8 cellular contexts compared by ENCODE assay signal in genomic region chr18:62584241-62585120, GRCh38.
DNase-seq lines count a peak whose midpoint lies in the region; ATAC-seq, FAIRE-seq and TF ChIP-seq lines count a peak whose summit lies in the region.

No MANE protein-coding gene starts in this region.

- no peaks in the 10 kb centered on the region for H3K79me1 ChIP-seq in H1 (ENCODE audit: low read depth, low read length)

- H3K27ac Mint-ChIP-seq in CD8-positive, alpha-beta memory T cell = peak overlapping the region; percentile 15 to 88 (median 64)

- no peak overlapping the region for H2AK5ac ChIP-seq in H1 (ENCODE audit: low read depth, low read length)

- peak; percentile 98 for FAIRE-seq in H1 (lab: Jason Lieb, UNC)

- H3K9me3 Mint-ChIP-seq in CD8-positive, alpha-beta memory T cell = no peaks in the 10 kb centered on the region

- H3K56ac ChIP-seq in H1 (replicated peaks; ENCODE audit: insufficient read length, low read depth, low read length) = no peak overlapping the region

- peaks cover 7 to 14% (median 12%) of the 10 kb centered on the region in 3 donors for H3K36me3 Mint-ChIP-seq in CD8-positive, alpha-beta memory T cell

- no peak overlapping the region for H4K8ac ChIP-seq in H1 (ENCODE audit: extremely low read depth, insufficient read depth, low read length)

- no peak for TF ChIP-seq POLR2A in H1 (IDR thresholded peaks at IDR 0.05; ENCODE audit: control extremely low read depth in 1 of 2, low read depth in 2 of 2, low read length in 2 of 2)

- no peak overlapping the region for H2BK20ac ChIP-seq in H1 (ENCODE audit: low read length)

- H4K20me1 ChIP-seq in H1 (replicated peaks in 1 of 2; ENCODE audit: control insufficient read depth in 1 of 2, insufficient read depth in 2 of 2, low read length in 2 of 2) = no peaks in the 10 kb centered on the region

- H3K18ac ChIP-seq in H1 (ENCODE audit: extremely low read depth, low read length) = peak overlapping the region; percentile 56; the same call in 1 of the 2 replicates

- H3K23me2 ChIP-seq in H1 (ENCODE audit: low read depth, low read length) = no peaks in the 10 kb centered on the region

- no peak overlapping the region for H3K14ac ChIP-seq in H1 (ENCODE audit: insufficient read length)

- H3K27me3 Mint-ChIP-seq in CD8-positive, alpha-beta memory T cell = no peaks in the 10 kb centered on the region

- no peak overlapping the region for H3K4me3 ChIP-seq in CD8-positive, alpha-beta memory T cell (ENCODE audit: low read length)
- peak overlapping the region in 1 of 4 experiments; percentile 43; a peak in 2 of 8 replicates for H3K4me3 ChIP-seq in H1 (ENCODE audit: extremely low read depth in 1 of 4, insufficient read depth in 2 of 4, low read depth in 3 of 4, low read length in 4 of 4)

- peak overlapping the region; percentile 52; the same call in 1 of the 2 replicates for H2BK5ac ChIP-seq in H1 (ENCODE audit: low read depth, low read length)

- no peaks in the 10 kb centered on the region for H3K36me3 ChIP-seq in CD8-positive, alpha-beta memory T cell (ENCODE audit: insufficient read depth, low read length)
- no peaks in the 10 kb centered on the region for H3K36me3 ChIP-seq in H1 (ENCODE audit: control insufficient read depth in 2 of 4, insufficient read depth in 4 of 4, low read length in 3 of 4)

- H4K5ac ChIP-seq in H1 (ENCODE audit: insufficient read length, low read depth, low read length) = no peak overlapping the region

- DNase-seq in CD8-positive, alpha-beta memory T cell = peak; percentile 70 to 86 (median 80)
- peak; percentile 51 for DNase-seq in NCI-H82 treated with DMSO at 0.1 percent for 48 hours (lab: John Stamatoyannopoulos, UW; ENCODE audit: unreplicated experiment)
- peak; percentile 40 to 55 for DNase-seq in activated CD8-positive, alpha-beta memory T cell treated with anti-CD3 and anti-CD28 coated beads for 4 hours (ENCODE audit: low read depth in 2 of 2)
- DNase-seq in H1 (ENCODE audit: low read depth in 1 of 2, low spot score in 2 of 2) = peak; percentile 77 to 93
- peak; percentile 59 for DNase-seq in mesenteric fat pad (ENCODE audit: low spot score)
- peak; percentile 54 to 61 for DNase-seq in stimulated activated CD8-positive, alpha-beta memory T cell treated with anti-CD3 and anti-CD28 coated beads, Interleukin-2, amount 100 ng/mL, for 1 hour (ENCODE audit: low read depth in 2 of 2)

- H3K27ac ChIP-seq in CD8-positive, alpha-beta memory T cell (ENCODE audit: low read depth, low read length) = no peak overlapping the region
- no peak overlapping the region; the same call in 1 of the 2 replicates for H3K27ac ChIP-seq in H1 (ENCODE audit: low read depth, low read length)

- no peak overlapping the region for H3K9ac ChIP-seq in H1 (replicated peaks in 1 of 4; ENCODE audit: extremely low read depth in 1 of 4, low read depth in 3 of 4, low read length in 3 of 4)

- CTCF ChIA-PET in CD8-positive, alpha-beta memory T cell (lab: Charles Lee) = interaction anchor here (0.9 to 3.4 kb wide), 16 partner anchors 10 to 398 kb away, joined by 3 to 21 read pairs (median 3); partner anchors contain the start of genes PHLPP1, TNFRSF11A and ZCCHC2
- CTCF ChIA-PET in H1 (lab: Charles Lee; ENCODE audit: partially characterized antibody) = interaction anchor here (0.6 to 6.8 kb wide), 69 partner anchors 9 to 1349 kb away, joined by 3 to 44 read pairs (median 4); partner anchors contain the start of genes PHLPP1, PIGN and RELCH

- H3K4me1 Mint-ChIP-seq in CD8-positive, alpha-beta memory T cell = peaks cover 34 to 42% (median 34%) of the 10 kb centered on the region in 3 donors

- H3K4me3 Mint-ChIP-seq in CD8-positive, alpha-beta memory T cell = peak overlapping the region; percentile 0 to 63 (median 35)

- H3K23ac ChIP-seq in H1 (ENCODE audit: insufficient read length) = no peak overlapping the region

- H2BK120ac ChIP-seq in H1 (replicated peaks; ENCODE audit: low read depth, low read length) = no peak overlapping the region

- TF ChIP-seq CTCF in H1 (IDR thresholded peaks at IDR 0.05; ENCODE audit: control extremely low read depth in 1 of 3, insufficient read depth in 1 of 3, low read depth in 1 of 3, low read length in 3 of 3) = peak; percentile 91 to 100 (median 98)

- H3K4me2 ChIP-seq in H1 (ENCODE audit: insufficient read depth in 1 of 2, low read depth in 2 of 2, low read length in 2 of 2) = peak overlapping the region; percentile 8 to 55; a peak in 3 of 4 replicates

- no peaks in the 10 kb centered on the region for H3K9me3 ChIP-seq in CD8-positive, alpha-beta memory T cell (ENCODE audit: low read length)
- H3K9me3 ChIP-seq in H1 (ENCODE audit: insufficient read depth in 2 of 2, low read depth in 1 of 2, low read length in 1 of 2) = no peaks in the 10 kb centered on the region

- no peak overlapping the region for H4K91ac ChIP-seq in H1 (replicated peaks; ENCODE audit: insufficient read length, low read length)

- 0 out of 2 replicates have a peak overlapping the region, but pooled peaks have one; percentile 88 for H2BK15ac ChIP-seq in H1 (ENCODE audit: low read length)

- H2AFZ ChIP-seq in H1 (ENCODE audit: low read length) = peak overlapping the region; percentile 72

- TF ChIP-seq EP300 in H1 (IDR thresholded peaks at IDR 0.05; ENCODE audit: borderline replicate concordance in 1 of 2, low read depth in 2 of 2, low read length in 2 of 2) = no peak

- peak; percentile 73 for ATAC-seq in GM19397 (IDR thresholded peaks at IDR 0.05; ENCODE audit: unreplicated experiment)
- peak; percentile 65 for ATAC-seq in HG03571 (IDR thresholded peaks at IDR 0.05; ENCODE audit: unreplicated experiment)

- 49% methylated on average over 23 of the region's 23 CpGs; no CpG with 5 or more reads in 1 of the 2 experiments for WGBS in H1 (ENCODE audit: extremely low coverage in 1 of 2, insufficient coverage in 1 of 2, insufficient read length in 1 of 2, insufficient replicate concordance in 2 of 2, low coverage in 1 of 2, low lambda C conversion rate in 2 of 2, missing lambda C conversion rate in 1 of 2), 2 experiments

- 0 out of 2 replicates have a peak overlapping the region, but pooled peaks have one; percentile 27 for H2BK12ac ChIP-seq in H1 (ENCODE audit: low read depth, low read length)

- H3K4ac ChIP-seq in H1 (replicated peaks; ENCODE audit: insufficient read length, low read depth, low read length) = no peak overlapping the region

- H3K27me3 ChIP-seq in CD8-positive, alpha-beta memory T cell (ENCODE audit: insufficient read depth, low read length, poor library complexity, severe bottlenecking) = no peaks in the 10 kb centered on the region
- H3K27me3 ChIP-seq in H1 (replicated peaks in 1 of 4; ENCODE audit: control insufficient read depth in 3 of 4, extremely low read depth in 1 of 4, insufficient read depth in 3 of 4, low read length in 3 of 4) = no peaks in the 10 kb centered on the region

- POLR2A ChIA-PET in CD8-positive, alpha-beta memory T cell (lab: Charles Lee) = interaction anchor here (1.9 kb wide), 1 partner anchor 62 kb away, joined by 5 read pairs; the partner anchor contains the start of gene ZCCHC2
- POLR2A ChIA-PET in H1 (lab: Charles Lee; ENCODE audit: partially characterized antibody) = interaction anchor here (0.7 kb wide), 1 partner anchor 157 kb away, joined by 3 read pairs; no protein-coding TSS in a partner anchor

- peaks cover 25% of the 10 kb centered on the region for H3K4me1 ChIP-seq in CD8-positive, alpha-beta memory T cell (ENCODE audit: insufficient read depth, low read length)
- H3K4me1 ChIP-seq in H1 (replicated peaks in 1 of 4; ENCODE audit: control insufficient read depth in 3 of 4, insufficient read depth in 4 of 4, low read length in 3 of 4) = peaks cover 2 to 8% (median 6%) of the 10 kb centered on the region in 4 experiments; a peak in 6 of 7 replicates

- TF ChIP-seq RAD21 in H1 (IDR thresholded peaks at IDR 0.05 in 1 of 2, conservative IDR thresholded peaks at IDR 0.05 in 1 of 2; ENCODE audit: low read depth in 2 of 2, low read length in 2 of 2) = peak; percentile 83 to 90

- H3K79me2 ChIP-seq in H1 (ENCODE audit: control insufficient read depth in 1 of 2, insufficient read depth in 2 of 2, low read length in 2 of 2) = no peaks in the 10 kb centered on the region

TF ChIP-seq in H1, 55 proteins besides CTCF, POLR2A, EP300 and RAD21 (continues in another document):
- TF ChIP-seq SRF (IDR thresholded peaks at IDR 0.05; ENCODE audit: low read depth, low read length) = 0 out of 2 replicates have a peak, but pooled peaks have one; percentile 13
- TF ChIP-seq, protein P1, sequence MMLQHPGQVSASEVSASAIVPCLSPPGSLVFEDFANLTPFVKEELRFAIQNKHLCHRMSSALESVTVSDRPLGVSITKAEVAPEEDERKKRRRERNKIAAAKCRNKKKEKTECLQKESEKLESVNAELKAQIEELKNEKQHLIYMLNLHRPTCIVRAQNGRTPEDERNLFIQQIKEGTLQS (IDR thresholded peaks at IDR 0.05; ENCODE audit: insufficient read depth, low read depth, low read length) = 0 out of 2 replicates have a peak, but pooled peaks have one; percentile 47
- TF ChIP-seq MAX (IDR thresholded peaks at IDR 0.05) = no peak
- TF ChIP-seq TEAD4 (IDR thresholded peaks at IDR 0.05; ENCODE audit: low read depth, low read length) = no peak
- no peak for TF ChIP-seq SIRT6 (IDR thresholded peaks at IDR 0.05; ENCODE audit: low read length)
- no peak for TF ChIP-seq SP4 (IDR thresholded peaks at IDR 0.05; ENCODE audit: low read length)
- TF ChIP-seq JUND (IDR thresholded peaks at IDR 0.05; ENCODE audit: low read length) = peak; percentile 22; the same call in 1 of the 2 replicates
- peak; percentile 70 for TF ChIP-seq TAF7 (optimal IDR thresholded peaks at IDR 0.05; ENCODE audit: borderline replicate concordance, low read depth, low read length)
- TF ChIP-seq NRF1 (IDR thresholded peaks at IDR 0.05; ENCODE audit: low read depth, low read length) = no peak
- TF ChIP-seq HDAC2 (IDR thresholded peaks at IDR 0.05; ENCODE audit: borderline replicate concordance in 1 of 2, low read depth in 2 of 2, low read length in 2 of 2) = 0 out of 4 replicates have a peak, but pooled peaks of 1 of the 2 experiments have one; percentile 4
- peak; percentile 67; the same call in 1 of the 2 replicates for TF ChIP-seq RBBP5 (IDR thresholded peaks at IDR 0.05; ENCODE audit: borderline replicate concordance, low read depth, low read length)
- peak; percentile 7; the same call in 1 of the 2 replicates for TF ChIP-seq TCF12 (IDR thresholded peaks at IDR 0.05; ENCODE audit: low read depth, low read length)
- peak; percentile 43; the same call in 1 of the 2 replicates for TF ChIP-seq SP1 (IDR thresholded peaks at IDR 0.05; ENCODE audit: low read depth, low read length)
- TF ChIP-seq BACH1 (IDR thresholded peaks at IDR 0.05; ENCODE audit: low read length) = no peak
- 0 out of 2 replicates have a peak, but pooled peaks have one; percentile 24 for TF ChIP-seq CEBPB (IDR thresholded peaks at IDR 0.05; ENCODE audit: low read depth, low read length)
- 0 out of 2 replicates have a peak, but pooled peaks have one; percentile 39 for TF ChIP-seq YY1 (IDR thresholded peaks at IDR 0.05; ENCODE audit: low read depth, low read length)
